Comparison of ENCODE assay signal across 1 cellular context in genomic region chr10:48658243-48658888, GRCh38.
TF ChIP-seq lines count a peak whose summit lies in the region.

No MANE protein-coding gene starts in this region.

TF ChIP-seq in H1, 55 proteins besides CTCF, POLR2A, EP300 and RAD21:
- TF ChIP-seq MAX (IDR thresholded peaks at IDR 0.05) (no peak), RFX5 (IDR thresholded peaks at IDR 0.05; ENCODE audit: borderline replicate concordance, low read depth, low read length) (no peak), SP4 (IDR thresholded peaks at IDR 0.05; ENCODE audit: low read length) (no peak), CBX5 (IDR thresholded peaks at IDR 0.05; ENCODE audit: low read depth, low read length) (no peak), CTBP2 (IDR thresholded peaks at IDR 0.05; ENCODE audit: borderline replicate concordance, insufficient read depth, insufficient read length, low read length) (no peak), TAF1 (IDR thresholded peaks at IDR 0.05; ENCODE audit: low read depth, low read length) (no peak), FOSL1 (IDR thresholded peaks at IDR 0.05; ENCODE audit: insufficient read depth, low read depth, low read length) (no peak), CHD1 (IDR thresholded peaks at IDR 0.05; ENCODE audit: low read depth, low read length) (no peak)
